Comparison of ENCODE assay signal across 11 cellular contexts in genomic region chr7:6384327-6384726, GRCh38. TPM values are rescaled to one million over a fixed set of nuclear protein-coding genes. Genes with fewer than 3 reads are reported as not detected.
A peak's percentile ranks its signal among the peaks of the same experiment; 100 is the strongest.
DNase-seq lines count a peak whose midpoint lies in the region; ATAC-seq, FAIRE-seq and TF ChIP-seq lines count a peak whose summit lies in the region.
"Had no signal": no experiment of that assay in that cellular context is flagged by ENCODE, and none has a peak within 500 bp of the region (broad histone marks: within the 10 kb centered on the region; RNA-seq: fewer than 3 reads in every experiment).

No MANE protein-coding gene starts in this region.

- intact Hi-C loops in HCT116 (cut with micrococcal nuclease) (no loop called here), adrenal gland (cut with DNase I) (no loop called here), HepG2 (cut with micrococcal nuclease; ENCODE audit: unreplicated experiment) (loop anchor here (2.0 kb wide), 1 partner anchor 62 kb away; the partner anchor contains the start of gene DAGLB), stomach (cut with DNase I; ENCODE audit: low total_unique reads) (no loop called here)

- CTCF ChIA-PET in HCT116 (lab: Charles Lee), result no interaction called here
- CTCF ChIA-PET in HepG2 (lab: Yijun Ruan, JAX; ENCODE audit: low intra/inter-chr PET ratio, low total read pairs), result no interaction called here

- H3K9me3 ChIP-seq in HCT116 (ENCODE audit: control insufficient read depth in 1 of 2, insufficient read depth in 1 of 2, low read depth in 1 of 2, low read length in 2 of 2) (no peaks in the 10 kb centered on the region), adrenal gland (replicated peaks in 1 of 3) (no peaks in the 10 kb centered on the region), HepG2 (ENCODE audit: low read length) (no peaks in the 10 kb centered on the region), stomach (no peaks in the 10 kb centered on the region)

- BruUV-seq in HCT116 (replicated peaks; lab: Mats Ljungman, UMichigan) (no TSS peak), HepG2 (replicated peaks; lab: Mats Ljungman, UMichigan) (no TSS peak)

- POLR2A ChIA-PET in HCT116 (lab: Charles Lee) (no interaction called here), HepG2 (lab: Yijun Ruan, JAX) (no interaction called here)

- DNase-seq in HCT116 (ENCODE audit: low read depth, low spot score) (no peak), adrenal gland (no peak), HepG2 (ENCODE audit: low spot score) (no peak), stomach (no peak), LoVo (ENCODE audit: low spot score) (no peak), SKM-1 treated with dmso at 0.1 percent for 144 hours (lab: John Stamatoyannopoulos, UW; ENCODE audit: unreplicated experiment) (no peak)
- DNase-seq: activated CD4-positive, CD25-positive, alpha-beta regulatory T cell; NCI-H1417 had no signal

- TF ChIP-seq RAD21 in HCT116 (IDR thresholded peaks at IDR 0.05; ENCODE audit: low read depth), result no peak
- no peak for TF ChIP-seq RAD21 in HepG2 (CRISPR knock-in tag; IDR thresholded peaks at IDR 0.05)

- H3K79me2 ChIP-seq in HCT116 (ENCODE audit: insufficient read depth, low read length) (peaks cover 100% of the 10 kb centered on the region), HepG2 (ENCODE audit: insufficient read depth, low read length) (peaks cover 93% of the 10 kb centered on the region)

- H3K27ac ChIP-seq in HCT116 (ENCODE audit: low read depth, low read length) (peak overlapping the region; percentile 55), adrenal gland (peak overlapping the region in 3 of 5 donors; percentile 54 to 60 (median 55)), HepG2 (ENCODE audit: extremely low read length, insufficient read depth, low read length) (peak overlapping the region; percentile 38), stomach (peak overlapping the region; percentile 75 to 90 (median 83))

- H3K9ac ChIP-seq in HCT116 (ENCODE audit: low read length) (peak overlapping the region; percentile 4; the same call in 1 of the 2 replicates), HepG2 (ENCODE audit: insufficient read depth, low read depth, low read length) (no peak overlapping the region)

- peaks cover 6 to 24% of the 10 kb centered on the region in 2 experiments; a peak in 2 of 4 replicates for H3K36me3 ChIP-seq in HCT116 (ENCODE audit: control insufficient read depth in 1 of 2, insufficient read depth in 2 of 2, low read length in 2 of 2)
- H3K36me3 ChIP-seq in adrenal gland (replicated peaks in 1 of 2), result peaks cover 0 to 17% of the 10 kb centered on the region in 2 donors
- peaks cover 7 to 41% of the 10 kb centered on the region in 2 experiments; a peak in 4 of 5 replicates for H3K36me3 ChIP-seq in HepG2 (replicated peaks in 1 of 2; ENCODE audit: control insufficient read depth in 1 of 2, insufficient read depth in 2 of 2, low read length in 2 of 2)
- peaks cover 16 to 27% (median 24%) of the 10 kb centered on the region in 4 donors for H3K36me3 ChIP-seq in stomach

- TF ChIP-seq CTCF in HCT116 (IDR thresholded peaks at IDR 0.05 in 2 of 3, conservative IDR thresholded peaks at IDR 0.05 in 1 of 3; ENCODE audit: borderline replicate concordance in 1 of 3, insufficient read depth in 1 of 3, low read depth in 2 of 3, low read length in 2 of 3) (no peak), adrenal gland (IDR thresholded peaks at IDR 0.05) (no peak), HepG2 (CRISPR knock-in tag; IDR thresholded peaks at IDR 0.05) (no peak), stomach (IDR thresholded peaks at IDR 0.05) (no peak)

- WGBS in adrenal gland, 4 donors, result 72 to 86% (median 79%) methylated on average over 4 of the region's 4 CpGs
- WGBS in HepG2 (ENCODE audit: low lambda C conversion rate), result 99% methylated on average over 4 of the region's 4 CpGs
- 53 to 81% (median 70%) methylated on average over 4 of the region's 4 CpGs for WGBS in stomach, 5 donors

- H3K9me2 ChIP-seq in HCT116 (ENCODE audit: insufficient read depth), result no peaks in the 10 kb centered on the region

- TF ChIP-seq POLR2A in HCT116 (IDR thresholded peaks at IDR 0.05; ENCODE audit: borderline replicate concordance, extremely low read depth, insufficient read depth, insufficient read length) (no peak), adrenal gland (IDR thresholded peaks at IDR 0.05) (no peak), HepG2 (IDR thresholded peaks at IDR 0.05; ENCODE audit: insufficient read depth in 1 of 2, low read depth in 2 of 2, low read length in 2 of 2) (no peak), stomach (IDR thresholded peaks at IDR 0.05) (no peak)

- FAIRE-seq in HepG2 (lab: Jason Lieb, UNC), result no peak

- H3K4me1 ChIP-seq in HCT116 (ENCODE audit: control insufficient read depth in 1 of 2, insufficient read depth in 2 of 2, low read length in 2 of 2), result peaks cover 33 to 67% of the 10 kb centered on the region in 2 experiments
- H3K4me1 ChIP-seq in adrenal gland (replicated peaks in 1 of 2), result peaks cover 25 to 71% of the 10 kb centered on the region in 2 donors
- H3K4me1 ChIP-seq in HepG2 (ENCODE audit: insufficient read depth, low read length), result peaks cover 68% of the 10 kb centered on the region
- peaks cover 70 to 100% (median 91%) of the 10 kb centered on the region in 4 donors for H3K4me1 ChIP-seq in stomach

- H2AFZ ChIP-seq in HCT116 (ENCODE audit: low read depth, low read length, poor library complexity, severe bottlenecking), result no peak overlapping the region
- no peak overlapping the region for H2AFZ ChIP-seq in HepG2 (ENCODE audit: low read length)

- H3K27me3 ChIP-seq in HCT116 (ENCODE audit: insufficient read depth, low read length) (no peaks in the 10 kb centered on the region), adrenal gland (no peaks in the 10 kb centered on the region), HepG2 (ENCODE audit: control insufficient read depth in 1 of 2, insufficient read depth in 2 of 2, low read length in 2 of 2) (no peaks in the 10 kb centered on the region), stomach (no peaks in the 10 kb centered on the region)

- H3K4me3 ChIP-seq in HCT116 (replicated peaks in 1 of 2; ENCODE audit: low read depth in 1 of 2, low read length in 2 of 2) (no peak overlapping the region), adrenal gland (no peak overlapping the region), HepG2 (replicated peaks in 1 of 3; ENCODE audit: insufficient read depth in 1 of 3, low read depth in 2 of 3, low read length in 3 of 3) (no peak overlapping the region), stomach (no peak overlapping the region)

- ATAC-seq in HCT116 (0 out of 2 replicates have a peak, but pooled peaks have one; percentile 15), HepG2 (no peak), GM21447 (IDR thresholded peaks at IDR 0.05; ENCODE audit: unreplicated experiment) (no peak), GM18907 (IDR thresholded peaks at IDR 0.05; ENCODE audit: unreplicated experiment) (no peak)
- ATAC-seq: stimulated activated effector memory CD8-positive, alpha-beta T cell treated with anti-CD3 and anti-CD28 coated beads, Interleukin-12 subunit alpha, Interleukin-12 subunit beta, amount 100 ng/mL, for 72 hours had no signal

- TF ChIP-seq EP300 in HepG2 (IDR thresholded peaks at IDR 0.05; ENCODE audit: low read depth in 2 of 2, low read length in 2 of 2), result no peak
- TF ChIP-seq EP300 in HepG2 (CRISPR knock-in tag; IDR thresholded peaks at IDR 0.05; ENCODE audit: borderline replicate concordance), result no peak
- no peak for TF ChIP-seq EP300 in stomach (IDR thresholded peaks at IDR 0.05)

- in situ Hi-C loops in HepG2 (cut with HindIII; ENCODE audit: extremely low pct_ligation_motif_present, low pct_unique_long_range_greater_than_20kb), result no loop called here

- peak overlapping the region; percentile 69 for H3K4me2 ChIP-seq in HCT116 (ENCODE audit: low read length)
- 0 out of 2 replicates have a peak overlapping the region, but pooled peaks have one; percentile 7 for H3K4me2 ChIP-seq in HepG2 (ENCODE audit: low read depth, low read length)

- peaks cover 39% of the 10 kb centered on the region for H4K20me1 ChIP-seq in HCT116 (ENCODE audit: insufficient read depth)
- peaks cover 86% of the 10 kb centered on the region for H4K20me1 ChIP-seq in HepG2 (ENCODE audit: insufficient read depth, low read length)

- RAD21 ChIA-PET in HCT116 (lab: Charles Lee; ENCODE audit: low non-redundant PET in 1 of 2, low total read pairs in 2 of 2, uncharacterized antibody in 2 of 2, unreplicated experiment in 2 of 2), result no interaction called here

RNA-seq across cellular contexts. Expression of gene RAC1, which starts 10.0 kb away (rescaled TPM):
- total RNA-seq in HCT116 (2021; ENCODE audit: unreplicated experiment), result 269 TPM
- polyA plus RNA-seq in HCT116 (2012), result 312 and 339 TPM in 2 replicates
- total RNA-seq in adrenal gland, result 100 to 1,000 TPM; 129 to 243 (median 188) TPM
- 100 to 1,000 TPM; 208 to 397 (median 296) TPM for polyA plus RNA-seq in adrenal gland
- 80.7 and 92.3 TPM in 2 replicates for total RNA-seq in HepG2 (2016; rRNA removed; fragmentation: Illumina TruSeq; extraction: Trizol)
- 33.7 and 42.8 TPM in 2 replicates for total RNA-seq in HepG2 (2016; cell fraction: cytosol; rRNA removed; fragmentation: Illumina TruSeq; extraction: Trizol; ENCODE audit: low read depth)
- 79.1 and 81.6 TPM in 2 replicates for total RNA-seq in HepG2 (2016; cell fraction: insoluble cytoplasmic fraction; rRNA removed; fragmentation: Illumina TruSeq; extraction: Trizol)
- 68.4 and 78.8 TPM in 2 replicates for total RNA-seq in HepG2 (2016; cell fraction: membrane; rRNA removed; fragmentation: Illumina TruSeq; extraction: Trizol)
- 43.3 and 45.3 TPM in 2 replicates for total RNA-seq in HepG2 (2016; cell fraction: nucleus; rRNA removed; fragmentation: Illumina TruSeq; extraction: Trizol)
- 183 and 228 TPM in 2 replicates for polyA plus RNA-seq in HepG2 (2011; rRNA removed)
- 157 and 234 TPM in 2 replicates for polyA plus RNA-seq in HepG2 (2011; cell fraction: cytosol; rRNA removed)
- polyA plus RNA-seq in HepG2 (2011; cell fraction: nucleus; rRNA removed), result 75.7 and 78.6 TPM in 2 replicates
- polyA plus RNA-seq in HepG2 (2012), result 160 and 216 TPM in 2 replicates
- polyA plus RNA-seq in HepG2 (2016; cell fraction: cytosol; fragmentation: Illumina TruSeq; extraction: Trizol; ENCODE audit: low read depth), result 133 and 156 TPM in 2 replicates
- 227 and 254 TPM in 2 replicates for polyA plus RNA-seq in HepG2 (2016; cell fraction: insoluble cytoplasmic fraction; fragmentation: Illumina TruSeq; extraction: Trizol; ENCODE audit: low read depth)
- polyA plus RNA-seq in HepG2 (2016; cell fraction: membrane; fragmentation: Illumina TruSeq; extraction: Trizol; ENCODE audit: low read depth), result 179 and 194 TPM in 2 replicates
- polyA plus RNA-seq in HepG2 (2016; cell fraction: nucleus; fragmentation: Illumina TruSeq; extraction: Trizol; ENCODE audit: insufficient read depth, low read depth), result 148 and 169 TPM in 2 replicates
- polyA minus RNA-seq in HepG2 (2011; rRNA and poly(A)+ RNA removed; ENCODE audit: low replicate concordance), result 104 and 174 TPM in 2 replicates
- 92.9 and 96.5 TPM in 2 replicates for polyA minus RNA-seq in HepG2 (2011; cell fraction: cytosol; rRNA and poly(A)+ RNA removed)
- 45.4 and 62.7 TPM in 2 replicates for polyA minus RNA-seq in HepG2 (2011; cell fraction: nucleus; rRNA and poly(A)+ RNA removed)
- 100 to 1,000 TPM in 4 of 5 donors, 10 to 100 TPM in 1; 27.4 to 159 (median 118) TPM for total RNA-seq in stomach
- 100 to 1,000 TPM; 190 to 319 (median 302) TPM for polyA plus RNA-seq in stomach

RNA-seq across cellular contexts. Expression of gene FAM220A, which starts 35.6 kb away (rescaled TPM):
- total RNA-seq in HCT116 (2021; ENCODE audit: unreplicated experiment) (17.4 TPM), adrenal gland (10 to 100 TPM; 12.7 to 17.0 (median 14.5) TPM), HepG2 (2016; rRNA removed; fragmentation: Illumina TruSeq; extraction: Trizol) (12.0 and 14.7 TPM in 2 replicates), stomach (10 to 100 TPM in 2 of 5 donors, 1 to 10 TPM in 3; 3.6 to 92.2 (median 9.2) TPM)
- 12.0 and 13.3 TPM in 2 replicates for polyA plus RNA-seq in HCT116 (2012)
- polyA plus RNA-seq in adrenal gland (10 to 100 TPM in 1 of 3 donors, 1 to 10 TPM in 2; 4.5 to 15.9 (median 6.0) TPM), HepG2 (2011; rRNA removed) (10.2 and 10.5 TPM in 2 replicates), stomach (1 to 10 TPM; 7.1 to 7.3 (median 7.2) TPM)
- total RNA-seq in HepG2 (2016; cell fraction: cytosol; rRNA removed; fragmentation: Illumina TruSeq; extraction: Trizol; ENCODE audit: low read depth), result 8.8 TPM in 2 replicates
- total RNA-seq in HepG2 (2016; cell fraction: insoluble cytoplasmic fraction; rRNA removed; fragmentation: Illumina TruSeq; extraction: Trizol), result 12.4 and 12.8 TPM in 2 replicates
- total RNA-seq in HepG2 (2016; cell fraction: membrane; rRNA removed; fragmentation: Illumina TruSeq; extraction: Trizol), result 24.5 and 25.6 TPM in 2 replicates
- 6.4 and 7.1 TPM in 2 replicates for total RNA-seq in HepG2 (2016; cell fraction: nucleus; rRNA removed; fragmentation: Illumina TruSeq; extraction: Trizol)
- polyA plus RNA-seq in HepG2 (2011; cell fraction: cytosol; rRNA removed), result 8.5 and 10.8 TPM in 2 replicates
- polyA plus RNA-seq in HepG2 (2011; cell fraction: nucleus; rRNA removed), result 3.0 and 4.0 TPM in 2 replicates
- 8.1 and 8.3 TPM in 2 replicates for polyA plus RNA-seq in HepG2 (2012)
- 10.3 and 11.6 TPM in 2 replicates for polyA plus RNA-seq in HepG2 (2016; cell fraction: cytosol; fragmentation: Illumina TruSeq; extraction: Trizol; ENCODE audit: low read depth)
- polyA plus RNA-seq in HepG2 (2016; cell fraction: insoluble cytoplasmic fraction; fragmentation: Illumina TruSeq; extraction: Trizol; ENCODE audit: low read depth), result 16.3 and 16.9 TPM in 2 replicates
- 20.2 and 22.5 TPM in 2 replicates for polyA plus RNA-seq in HepG2 (2016; cell fraction: membrane; fragmentation: Illumina TruSeq; extraction: Trizol; ENCODE audit: low read depth)
- 8.1 and 8.6 TPM in 2 replicates for polyA plus RNA-seq in HepG2 (2016; cell fraction: nucleus; fragmentation: Illumina TruSeq; extraction: Trizol; ENCODE audit: insufficient read depth, low read depth)
- 12.7 and 12.9 TPM in 2 replicates for polyA minus RNA-seq in HepG2 (2011; rRNA and poly(A)+ RNA removed; ENCODE audit: low replicate concordance)
- 11.9 and 15.0 TPM in 2 replicates for polyA minus RNA-seq in HepG2 (2011; cell fraction: cytosol; rRNA and poly(A)+ RNA removed)
- 4.0 and 4.7 TPM in 2 replicates for polyA minus RNA-seq in HepG2 (2011; cell fraction: nucleus; rRNA and poly(A)+ RNA removed)
